Comparison of ENCODE assay signal across 14 cellular contexts in genomic region chr16:65889533-65889966, GRCh38.
DNase-seq lines count a peak whose midpoint lies in the region; ATAC-seq, FAIRE-seq and TF ChIP-seq lines count a peak whose summit lies in the region.
"Had no signal": no experiment of that assay in that cellular context is flagged by ENCODE, and none has a peak within 500 bp of the region (broad histone marks: within the 10 kb centered on the region; RNA-seq: fewer than 3 reads in every experiment).

No MANE protein-coding gene starts in this region.

- H2AK5ac ChIP-seq in H1 (ENCODE audit: low read depth, low read length): no peak overlapping the region

- peak overlapping the region; percentile 67 for H2AFZ ChIP-seq in H1 (ENCODE audit: low read length)

- peaks cover 0 to 3% (median under 1%) of the 10 kb centered on the region in 4 experiments; a peak in 3 of 7 replicates for H3K4me1 ChIP-seq in H1 (replicated peaks in 1 of 4; ENCODE audit: control insufficient read depth in 3 of 4, insufficient read depth in 4 of 4, low read length in 3 of 4)

- WGBS in H1 (ENCODE audit: extremely low coverage in 1 of 2, insufficient coverage in 1 of 2, insufficient read length in 1 of 2, insufficient replicate concordance in 2 of 2, low coverage in 1 of 2, low lambda C conversion rate in 2 of 2, missing lambda C conversion rate in 1 of 2), 2 experiments: 87% methylated on average over 4 of the region's 4 CpGs; no CpG with 5 or more reads in 1 of the 2 experiments

- H3K27ac Mint-ChIP-seq in progenitor cell of endocrine pancreas: peak overlapping the region; percentile 15
- H3K27ac Mint-ChIP-seq: activated naive CD8-positive, alpha-beta T cell; memory B cell had no signal

- TF ChIP-seq RAD21 in H1 (IDR thresholded peaks at IDR 0.05 in 1 of 2, conservative IDR thresholded peaks at IDR 0.05 in 1 of 2; ENCODE audit: low read depth in 2 of 2, low read length in 2 of 2): no peak

- H3K23me2 ChIP-seq in H1 (ENCODE audit: low read depth, low read length): no peaks in the 10 kb centered on the region

- H3K4me3 Mint-ChIP-seq in progenitor cell of endocrine pancreas (ENCODE audit: low read depth): no peak overlapping the region
- H3K4me3 Mint-ChIP-seq: activated naive CD8-positive, alpha-beta T cell; memory B cell had no signal

- H3K23ac ChIP-seq in H1 (ENCODE audit: insufficient read length): no peak overlapping the region

- H3K18ac ChIP-seq in H1 (ENCODE audit: extremely low read depth, low read length): no peak overlapping the region

- H2BK120ac ChIP-seq in H1 (replicated peaks; ENCODE audit: low read depth, low read length): no peak overlapping the region

- H3K56ac ChIP-seq in H1 (replicated peaks; ENCODE audit: insufficient read length, low read depth, low read length): no peak overlapping the region

- H3K27me3 Mint-ChIP-seq in progenitor cell of endocrine pancreas: peaks cover 7% of the 10 kb centered on the region
- H3K27me3 Mint-ChIP-seq: memory B cell had no signal

- no peak overlapping the region for H3K14ac ChIP-seq in H1 (ENCODE audit: insufficient read length)

- no peak overlapping the region for H2BK12ac ChIP-seq in H1 (ENCODE audit: low read depth, low read length)

- CTCF ChIA-PET in H1 (lab: Charles Lee; ENCODE audit: partially characterized antibody): interaction anchor here (0.5 to 1.7 kb wide), 2 partner anchors 27 to 326 kb away, joined by 4 to 5 read pairs; no protein-coding TSS in a partner anchor

- no peak for TF ChIP-seq CTCF in H1 (IDR thresholded peaks at IDR 0.05; ENCODE audit: control extremely low read depth in 1 of 3, insufficient read depth in 1 of 3, low read depth in 1 of 3, low read length in 3 of 3)
- no peak for TF ChIP-seq CTCF in progenitor cell of endocrine pancreas (IDR thresholded peaks at IDR 0.05; ENCODE audit: unreplicated experiment)

- no peak overlapping the region for H3K4me3 ChIP-seq in H1 (ENCODE audit: extremely low read depth in 1 of 4, insufficient read depth in 2 of 4, low read depth in 3 of 4, low read length in 4 of 4)
- H3K4me3 ChIP-seq: coronary artery, thoracic aorta had no signal

- no peaks in the 10 kb centered on the region for H3K36me3 ChIP-seq in H1 (ENCODE audit: control insufficient read depth in 2 of 4, insufficient read depth in 4 of 4, low read length in 3 of 4)
- H3K36me3 ChIP-seq: thoracic aorta had no signal

- peaks cover 5% of the 10 kb centered on the region for H3K4me1 Mint-ChIP-seq in progenitor cell of endocrine pancreas (ENCODE audit: low read depth)
- H3K4me1 Mint-ChIP-seq: memory B cell had no signal

- H3K9ac ChIP-seq in H1 (replicated peaks in 1 of 4; ENCODE audit: extremely low read depth in 1 of 4, low read depth in 3 of 4, low read length in 3 of 4): no peak overlapping the region; a peak in 1 of 7 replicates

- no peak overlapping the region for H2BK5ac ChIP-seq in H1 (ENCODE audit: low read depth, low read length)

- no peaks in the 10 kb centered on the region for H3K27me3 ChIP-seq in H1 (replicated peaks in 1 of 4; ENCODE audit: control insufficient read depth in 3 of 4, extremely low read depth in 1 of 4, insufficient read depth in 3 of 4, low read length in 3 of 4)

- no peaks in the 10 kb centered on the region for H3K79me1 ChIP-seq in H1 (ENCODE audit: low read depth, low read length)

- no peaks in the 10 kb centered on the region for H4K20me1 ChIP-seq in H1 (replicated peaks in 1 of 2; ENCODE audit: control insufficient read depth in 1 of 2, insufficient read depth in 2 of 2, low read length in 2 of 2)

- no peak overlapping the region for H4K8ac ChIP-seq in H1 (ENCODE audit: extremely low read depth, insufficient read depth, low read length)

- H4K5ac ChIP-seq in H1 (ENCODE audit: insufficient read length, low read depth, low read length): no peak overlapping the region

- TF ChIP-seq EP300 in H1 (IDR thresholded peaks at IDR 0.05; ENCODE audit: borderline replicate concordance in 1 of 2, low read depth in 2 of 2, low read length in 2 of 2): no peak

- no peaks in the 10 kb centered on the region for H3K79me2 ChIP-seq in H1 (ENCODE audit: control insufficient read depth in 1 of 2, insufficient read depth in 2 of 2, low read length in 2 of 2)

- peak; percentile 12 for DNase-seq in NCI-H1105 treated with DMSO at 0.1 percent for 48 hours (lab: John Stamatoyannopoulos, UW)
- no peak for DNase-seq in NCI-H1105 (lab: John Stamatoyannopoulos, UW)
- DNase-seq in NCI-H510A treated with DMSO at 0.1 percent for 48 hours (lab: John Stamatoyannopoulos, UW): peak; percentile 91
- DNase-seq in H1 (ENCODE audit: low read depth in 1 of 2, low spot score in 2 of 2): no peak
- DNase-seq in progenitor cell of endocrine pancreas (ENCODE audit: low spot score, unreplicated experiment): no peak
- no peak for DNase-seq in NOMO-1 treated with DMSO at 0.1 percent for 48 hours (lab: John Stamatoyannopoulos, UW; ENCODE audit: unreplicated experiment)
- DNase-seq in DMS79 (lab: John Stamatoyannopoulos, UW): no peak
- DNase-seq: 8988T, COR-L47 had no signal

- FAIRE-seq in H1 (lab: Jason Lieb, UNC): no peak

- no peak overlapping the region for H3K27ac ChIP-seq in H1 (ENCODE audit: low read depth, low read length)
- H3K27ac ChIP-seq: coronary artery, thoracic aorta had no signal

- H3K4ac ChIP-seq in H1 (replicated peaks; ENCODE audit: insufficient read length, low read depth, low read length): no peak overlapping the region

- TF ChIP-seq POLR2A in H1 (IDR thresholded peaks at IDR 0.05; ENCODE audit: control extremely low read depth in 1 of 2, low read depth in 2 of 2, low read length in 2 of 2): no peak

- no peak overlapping the region for H2BK20ac ChIP-seq in H1 (ENCODE audit: low read length)

- H3K36me3 Mint-ChIP-seq in progenitor cell of endocrine pancreas (ENCODE audit: insufficient read depth): no peaks in the 10 kb centered on the region
- H3K36me3 Mint-ChIP-seq: activated naive CD8-positive, alpha-beta T cell; memory B cell had no signal

- POLR2A ChIA-PET in H1 (lab: Charles Lee; ENCODE audit: partially characterized antibody): no interaction called here

- H3K9me3 ChIP-seq in H1 (ENCODE audit: insufficient read depth in 2 of 2, low read depth in 1 of 2, low read length in 1 of 2): no peaks in the 10 kb centered on the region
- H3K9me3 ChIP-seq: thoracic aorta had no signal

- no peaks in the 10 kb centered on the region for H3K9me3 Mint-ChIP-seq in progenitor cell of endocrine pancreas (ENCODE audit: low read depth)

- H3K4me2 ChIP-seq in H1 (ENCODE audit: insufficient read depth in 1 of 2, low read depth in 2 of 2, low read length in 2 of 2): no peak overlapping the region; a peak in 1 of 4 replicates

- H4K91ac ChIP-seq in H1 (replicated peaks; ENCODE audit: insufficient read length, low read length): no peak overlapping the region

- no peak overlapping the region for H2BK15ac ChIP-seq in H1 (ENCODE audit: low read length)

- no peak for ATAC-seq in GM18861 (IDR thresholded peaks at IDR 0.05; ENCODE audit: unreplicated experiment)

TF ChIP-seq in H1, 55 proteins besides CTCF, POLR2A, EP300 and RAD21:
- no peak for TF ChIP-seq NANOG (IDR thresholded peaks at IDR 0.05; ENCODE audit: insufficient read depth, low read depth, low read length, poor library complexity, severe bottlenecking)
- no peak for TF ChIP-seq KDM5A (IDR thresholded peaks at IDR 0.05; ENCODE audit: low read length)
- TF ChIP-seq SAP30 (IDR thresholded peaks at IDR 0.05; ENCODE audit: insufficient read depth, insufficient replicate concordance, low read length): no peak
- no peak for TF ChIP-seq SIRT6 (IDR thresholded peaks at IDR 0.05; ENCODE audit: low read length)
- TF ChIP-seq BCL11A (IDR thresholded peaks at IDR 0.05; ENCODE audit: low read depth in 2 of 2, low read length in 2 of 2): no peak
- TF ChIP-seq CHD2 (IDR thresholded peaks at IDR 0.05; ENCODE audit: low read length): no peak
- TF ChIP-seq TAF1 (IDR thresholded peaks at IDR 0.05; ENCODE audit: low read depth, low read length): no peak
- TF ChIP-seq TBP (IDR thresholded peaks at IDR 0.05; ENCODE audit: low read depth, low read length): no peak
- no peak for TF ChIP-seq GTF2F1 (IDR thresholded peaks at IDR 0.05; ENCODE audit: borderline replicate concordance, low read depth, low read length)
- TF ChIP-seq E2F6 (IDR thresholded peaks at IDR 0.05): no peak
- no peak for TF ChIP-seq TEAD4 (IDR thresholded peaks at IDR 0.05; ENCODE audit: low read depth, low read length)
- TF ChIP-seq POU5F1 (IDR thresholded peaks at IDR 0.05; ENCODE audit: low read depth, low read length): no peak
TF ChIP-seq in H1: peak in this region for 0.

Comparison
In these comparisons a context has a peak if more than half of its experiments do, and no peak if none do; other contexts are left out.
1. DNase-seq: peak in NCI-H1105 treated with DMSO at 0.1 percent for 48 hours (single experiment) and NCI-H510A treated with DMSO at 0.1 percent for 48 hours (single experiment); none in NCI-H1105 (single experiment), H1 (0 of 2), progenitor cell of endocrine pancreas (single experiment), NOMO-1 treated with DMSO at 0.1 percent for 48 hours (single experiment) and DMS79 (single experiment).